ENCODE assay signal across 25 cellular contexts in the genomic region with DNA sequence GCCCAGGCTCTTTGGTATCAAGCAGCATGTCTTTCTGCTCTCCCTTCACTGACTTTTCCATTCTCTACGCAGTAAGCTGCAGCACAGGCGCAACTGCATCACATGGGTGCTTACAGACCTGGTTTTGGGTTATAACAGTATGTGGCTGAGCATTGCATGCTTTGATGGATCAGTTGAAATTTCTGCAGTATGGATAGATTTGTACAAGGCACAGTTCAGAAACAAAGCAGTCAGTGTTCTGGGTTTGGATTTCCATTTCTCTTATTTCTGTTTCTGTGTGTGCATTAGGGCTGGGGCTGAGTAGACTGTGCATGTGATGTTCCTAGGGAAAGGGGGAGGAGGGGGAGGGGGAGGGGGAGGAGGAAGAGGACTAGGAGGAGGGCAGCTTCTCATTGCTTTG. TPM values are rescaled to one million over a fixed set of nuclear protein-coding genes. Genes with fewer than 3 reads are reported as not detected.
DNase-seq lines count a peak whose midpoint lies in the region; ATAC-seq, FAIRE-seq and TF ChIP-seq lines count a peak whose summit lies in the region.
"Had no signal": no experiment of that assay in that cellular context is flagged by ENCODE, and none has a peak within 500 bp of the region (broad histone marks: within the 10 kb centered on the region; RNA-seq: fewer than 3 reads in every experiment).

No MANE protein-coding gene starts in this region.

- DNase-seq in SK-MEL-5 (ENCODE audit: low read depth, low spot score) (peak; percentile 46), epidermal melanocyte (ENCODE audit: insufficient read length, low spot score) (peak; percentile 63), left kidney (ENCODE audit: low read depth, low spot score) (peak; percentile 14), GM12891 (ENCODE audit: insufficient read length, low spot score) (no peak)
- DNase-seq: 8988T; ACHN; BE2C; C1 segment of cervical spinal cord; Caco-2; Calu3; CD4-positive, alpha-beta memory T cell; CD4-positive, CD25-positive, alpha-beta regulatory T cell; CD8-positive, alpha-beta memory T cell; DMS79 treated with DMSO at 0.1 percent for 48 hours; GF-D8 had no signal

- no peak for TF ChIP-seq POLR2A in GM12891 (IDR thresholded peaks at IDR 0.05; ENCODE audit: low read depth, low read length)

- no peak for ATAC-seq in GM18870 (IDR thresholded peaks at IDR 0.05; ENCODE audit: unreplicated experiment)
- no peak for ATAC-seq in HG02870 (IDR thresholded peaks at IDR 0.05; ENCODE audit: unreplicated experiment)

- in situ Hi-C loops in SK-MEL-5 (cut with HindIII; ENCODE audit: low pct_unique_long_range_greater_than_20kb, low sequenced_read_pairs): no loop called here

- no peak for FAIRE-seq in GM12891 (lab: Jason Lieb, UNC)
- FAIRE-seq: A204.1, D721Med, G401.6, GM12892, GM18507 had no signal

TF ChIP-seq in GM12891, 5 proteins besides CTCF, POLR2A, EP300 and RAD21:
- no peak for TF ChIP-seq PAX5 (IDR thresholded peaks at IDR 0.05; ENCODE audit: insufficient read depth, low read length, severe bottlenecking)
- TF ChIP-seq POLR2AphosphoS5 (IDR thresholded peaks at IDR 0.05; ENCODE audit: low read depth, low read length): no peak
- TF ChIP-seq TAF1 (IDR thresholded peaks at IDR 0.05; ENCODE audit: low read depth, low read length): no peak
- TF ChIP-seq SPI1 (IDR thresholded peaks at IDR 0.05; ENCODE audit: low read depth, low read length): no peak
- no peak for TF ChIP-seq POU2F2 (IDR thresholded peaks at IDR 0.05; ENCODE audit: low read depth, low read length)
TF ChIP-seq in GM12891: peak in this region for 0.

RNA-seq across cellular contexts. Expression of gene FAM163A, which starts 4.5 kb away (rescaled TPM):
- total RNA-seq in SK-MEL-5 (2014; rRNA removed; shearing (Covaris generic)): not detected in 2 replicates
- polyA plus RNA-seq in SK-MEL-5 (2015; cell fraction: cytosol; rRNA removed): not detected in 2 replicates
- polyA plus RNA-seq in SK-MEL-5 (2015; cell fraction: nucleus; rRNA removed): not detected in 2 replicates
- not detected for polyA plus RNA-seq in GM12891 (2012; ENCODE audit: low read depth, missing spikeins)
- total RNA-seq: A673; Caco-2; Calu3; CD4-positive, CD25-positive, alpha-beta regulatory T cell; CD8-positive, alpha-beta memory T cell had no signal
- polyA plus RNA-seq: AG04450; CD14-positive monocyte; CD8-positive, alpha-beta memory T cell had no signal
